ENCODE assay signal across 24 cellular contexts in genomic region chr20:37259031-37259430, GRCh38. TPM values are rescaled to one million over a fixed set of nuclear protein-coding genes. Genes with fewer than 3 reads are reported as not detected.
A peak's percentile ranks its signal among the peaks of the same experiment; 100 is the strongest.
DNase-seq lines count a peak whose midpoint lies in the region; ATAC-seq and TF ChIP-seq lines count a peak whose summit lies in the region.
"Had no signal": no experiment of that assay in that cellular context is flagged by ENCODE, and none has a peak within 500 bp of the region (broad histone marks: within the 10 kb centered on the region; RNA-seq: fewer than 3 reads in every experiment).

No MANE protein-coding gene starts in this region.

- peaks cover 7% of the 10 kb centered on the region for H3K9me3 Mint-ChIP-seq in endodermal cell
- H3K9me3 Mint-ChIP-seq: CD4-positive, alpha-beta T cell had no signal

- H3K79me1 ChIP-seq in neuronal stem cell (ENCODE audit: low read depth, low read length), result no peaks in the 10 kb centered on the region

- no peaks in the 10 kb centered on the region for H3K27me3 ChIP-seq in NT2/D1 (ENCODE audit: insufficient read depth, insufficient read length)
- H3K27me3 ChIP-seq in endodermal cell (ENCODE audit: control insufficient read depth, insufficient read depth, low read length, poor library complexity, severe bottlenecking), result no peaks in the 10 kb centered on the region
- H3K27me3 ChIP-seq in neuronal stem cell (ENCODE audit: control insufficient read depth in 3 of 3, insufficient read depth in 3 of 3, low read depth in 1 of 3, low read length in 3 of 3), result no peaks in the 10 kb centered on the region
- H3K27me3 ChIP-seq: BLaER1 had no signal

- H3K27me3 Mint-ChIP-seq in endodermal cell (ENCODE audit: insufficient read depth), result no peaks in the 10 kb centered on the region

- no peak overlapping the region for H3K4ac ChIP-seq in neuronal stem cell (ENCODE audit: low read length)

- H3K27ac Mint-ChIP-seq in endodermal cell, result no peak overlapping the region
- H3K27ac Mint-ChIP-seq: CD4-positive, alpha-beta T cell had no signal

- H3K9ac ChIP-seq in NT2/D1 (ENCODE audit: insufficient read length, low read depth) (peak overlapping the region; percentile 61), endodermal cell (ENCODE audit: extremely low read depth, low read length, poor library complexity, severe bottlenecking) (no peak overlapping the region), neuronal stem cell (ENCODE audit: low read depth, low read length, poor library complexity) (no peak overlapping the region)
- H3K9ac ChIP-seq: BLaER1 had no signal

- H2BK5ac ChIP-seq in neuronal stem cell (ENCODE audit: low read length), result peak overlapping the region; percentile 83

- no peak for TF ChIP-seq CTCF in endodermal cell (conservative IDR thresholded peaks at IDR 0.05)

- H3K9me3 ChIP-seq in NT2/D1 (ENCODE audit: insufficient read depth, low read length), result no peaks in the 10 kb centered on the region
- no peaks in the 10 kb centered on the region for H3K9me3 ChIP-seq in endodermal cell (ENCODE audit: control insufficient read depth, low read length)
- H3K9me3 ChIP-seq in neuronal stem cell (replicated peaks in 1 of 2; ENCODE audit: control insufficient read depth in 2 of 2, insufficient read depth in 1 of 2, low read depth in 1 of 2, low read length in 2 of 2), result peaks cover 2 to 4% of the 10 kb centered on the region in 2 donors
- H3K9me3 ChIP-seq: Caco-2 had no signal

- H4K91ac ChIP-seq in neuronal stem cell (ENCODE audit: low read depth, low read length, poor library complexity), result no peak overlapping the region

- H3K23ac ChIP-seq in neuronal stem cell (ENCODE audit: low read depth, low read length, poor library complexity), result no peak overlapping the region

- no peak for ATAC-seq in HG02938 (IDR thresholded peaks at IDR 0.05; ENCODE audit: unreplicated experiment)

- peak overlapping the region; percentile 12 for H2BK120ac ChIP-seq in neuronal stem cell (ENCODE audit: low read depth, low read length)

- H3K14ac ChIP-seq in neuronal stem cell (ENCODE audit: low read length), result no peak overlapping the region

- no peak overlapping the region for H2BK12ac ChIP-seq in neuronal stem cell (ENCODE audit: low read length)

- H3K27ac ChIP-seq in endodermal cell (ENCODE audit: low read depth, low read length) (peak overlapping the region; percentile 79), neuronal stem cell (replicated peaks; ENCODE audit: low read length) (peak overlapping the region; percentile 86)
- H3K27ac ChIP-seq: 22Rv1, BLaER1 had no signal

- no peak overlapping the region for H4K8ac ChIP-seq in neuronal stem cell (ENCODE audit: low read depth, low read length)

- H3K36me3 Mint-ChIP-seq in endodermal cell (ENCODE audit: low read depth), result no peaks in the 10 kb centered on the region

- DNase-seq in NCI-H146 (lab: John Stamatoyannopoulos, UW), result peak; percentile 54
- no peak for DNase-seq in NCI-H146 treated with DMSO at 0.1 percent for 48 hours (lab: John Stamatoyannopoulos, UW; ENCODE audit: unreplicated experiment)
- DNase-seq in NT2/D1 (ENCODE audit: low read depth, low spot score), result no peak
- no peak for DNase-seq in endodermal cell
- no peak for DNase-seq in neuronal stem cell (ENCODE audit: low spot score)
- DNase-seq in NCI-H1417 (lab: John Stamatoyannopoulos, UW), result no peak
- no peak for DNase-seq in kidney glomerular epithelial cell (lab: John Stamatoyannopoulos, UW)
- DNase-seq: ACHN; Caco-2; CD4-positive, alpha-beta T cell; DND-41; HCEC 1CT; KG1; NCI-H1092 treated with DMSO at 0.1 percent for 48 hours; NCI-H1694 treated with DMSO at 0.1 percent for 48 hours; NCI-H510A treated with DMSO at 0.1 percent for 48 hours; NCI-H774; Right ventricle myocardium superior had no signal

- no peak overlapping the region for H2BK15ac ChIP-seq in neuronal stem cell (ENCODE audit: low read length)

- H3K4me1 ChIP-seq in NT2/D1 (ENCODE audit: insufficient read depth, insufficient read length) (peaks cover 19% of the 10 kb centered on the region), endodermal cell (ENCODE audit: control insufficient read depth, insufficient read depth, low read length) (no peaks in the 10 kb centered on the region), neuronal stem cell (ENCODE audit: control insufficient read depth in 2 of 2, insufficient read depth in 1 of 2, low read depth in 1 of 2, low read length in 2 of 2) (peaks cover 14 to 32% of the 10 kb centered on the region in 2 donors)
- H3K4me1 ChIP-seq: Caco-2 had no signal

- 68 to 77% methylated on average over 10 to 11 of the region's 11 CpGs for WGBS in endodermal cell (ENCODE audit: insufficient coverage in 1 of 2, insufficient read length in 1 of 2), 2 experiments
- WGBS in neuronal stem cell (ENCODE audit: extremely low coverage in 2 of 2, insufficient read length in 2 of 2, insufficient replicate concordance in 1 of 2), 2 donors, result no CpG with 5 or more reads among the region's 11 CpGs

- H3K36me3 ChIP-seq in NT2/D1 (ENCODE audit: insufficient read depth, insufficient read length, low read length), result no peaks in the 10 kb centered on the region
- no peaks in the 10 kb centered on the region for H3K36me3 ChIP-seq in endodermal cell (ENCODE audit: control insufficient read depth, insufficient read depth, low read length)
- H3K36me3 ChIP-seq in neuronal stem cell (replicated peaks in 1 of 2; ENCODE audit: control insufficient read depth in 2 of 2, insufficient read depth in 2 of 2, low read length in 2 of 2), result no peaks in the 10 kb centered on the region
- H3K36me3 ChIP-seq: BLaER1 had no signal

- H3K4me3 Mint-ChIP-seq in endodermal cell, result no peak overlapping the region
- H3K4me3 Mint-ChIP-seq: CD4-positive, alpha-beta T cell had no signal

- H3K18ac ChIP-seq in neuronal stem cell (ENCODE audit: low read length), result peak overlapping the region; percentile 73

- peaks cover 7% of the 10 kb centered on the region for H3K4me1 Mint-ChIP-seq in endodermal cell

- H3K4me3 ChIP-seq in NT2/D1 (ENCODE audit: insufficient read length, low read depth), result no peak overlapping the region
- no peak overlapping the region for H3K4me3 ChIP-seq in endodermal cell (ENCODE audit: low read length)
- H3K4me3 ChIP-seq in neuronal stem cell (ENCODE audit: low read length in 2 of 2), result no peak overlapping the region
- H3K4me3 ChIP-seq: BLaER1 had no signal

- H3K4me2 ChIP-seq in neuronal stem cell (ENCODE audit: insufficient read depth, low read length, poor library complexity, severe bottlenecking), result no peak overlapping the region
- H3K4me2 ChIP-seq: BLaER1 had no signal

- H2AK5ac ChIP-seq in neuronal stem cell (ENCODE audit: low read depth, low read length), result peak overlapping the region; percentile 29

- H2AFZ ChIP-seq in neuronal stem cell (ENCODE audit: low read length), result peak overlapping the region; percentile 83

RNA-seq across cellular contexts. Expression of gene GHRH, which starts 2.6 kb away (rescaled TPM):
- not detected for total RNA-seq in endodermal cell
- polyA plus RNA-seq in endodermal cell (2013, experiment 1 of 2), result 0.78 TPM
- not detected for polyA plus RNA-seq in endodermal cell (2013, experiment 2 of 2)
- polyA plus RNA-seq in neuronal stem cell (2013, experiment 1 of 2), result 0.96 TPM
- polyA plus RNA-seq in neuronal stem cell (2013, experiment 2 of 2), result 1.8 TPM
- total RNA-seq: Caco-2; CD4-positive, alpha-beta T cell; G401; RPMI7951; SK-MEL-5 had no signal

RNA-seq across cellular contexts. Expression of gene MANBAL, which starts 30.4 kb away (rescaled TPM):
- total RNA-seq in endodermal cell, result 10 to 100 TPM; 44.4 to 49.9 TPM
- 60.3 TPM for polyA plus RNA-seq in endodermal cell (2013, experiment 1 of 2)
- 61.4 TPM for polyA plus RNA-seq in endodermal cell (2013, experiment 2 of 2)
- polyA plus RNA-seq in neuronal stem cell (2013, experiment 1 of 2), result 66.5 TPM
- 66.4 TPM for polyA plus RNA-seq in neuronal stem cell (2013, experiment 2 of 2)
